ENCODE assay signal across 18 cellular contexts in genomic region chr6:111471958-111472357, GRCh38.
"Had no signal": no experiment of that assay in that cellular context is flagged by ENCODE, and none has a peak within 500 bp of the region (broad histone marks: within the 10 kb centered on the region; RNA-seq: fewer than 3 reads in every experiment).

No MANE protein-coding gene starts in this region.

- H3K9me3 Mint-ChIP-seq: dendritic cell treated with granulocyte-macrophage colony-stimulating factor and Interleukin-4, amounts not matched to agents 40 ng/mL and 50 ng/mL, for 4 days; memory B cell; mesothelial cell of epicardium; natural killer cell; neural crest cell had no signal

- DNase-seq: esophagus squamous epithelium; foreskin fibroblast; glutamatergic neuron; left cardiac atrium; left ventricle myocardium inferior; lower lobe of right lung; natural killer cell; ovary; sigmoid colon; stimulated activated CD4-positive, alpha-beta T cell treated with anti-CD3 and anti-CD28 coated beads, Interleukin-2, amount 100 ng/mL, for 24 hours; stimulated activated CD4-positive, alpha-beta T cell treated with anti-CD3 and anti-CD28 coated beads, Interleukin-4, amount 100 ng/mL, for 4 hours; stimulated activated naive CD4-positive, alpha-beta T cell had no signal

- H3K27ac Mint-ChIP-seq: dendritic cell treated with granulocyte-macrophage colony-stimulating factor and Interleukin-4, amounts not matched to agents 40 ng/mL and 50 ng/mL, for 4 days; natural killer cell had no signal

- H3K27me3 Mint-ChIP-seq: dendritic cell treated with granulocyte-macrophage colony-stimulating factor and Interleukin-4, amounts not matched to agents 40 ng/mL and 50 ng/mL, for 4 days; memory B cell had no signal

- H3K36me3 Mint-ChIP-seq: memory B cell, mesothelial cell of epicardium, natural killer cell had no signal

- H3K4me3 Mint-ChIP-seq: dendritic cell treated with granulocyte-macrophage colony-stimulating factor and Interleukin-4, amounts not matched to agents 40 ng/mL and 50 ng/mL, for 4 days; memory B cell; mesothelial cell of epicardium; natural killer cell; neural crest cell had no signal

- ATAC-seq: gastroesophageal sphincter, left cardiac atrium, lower lobe of right lung, natural killer cell had no signal

- FAIRE-seq: keratinocyte had no signal
